8 cellular contexts compared by ENCODE assay signal in genomic region chr14:76502219-76502618, GRCh38.
"Had no signal": no experiment of that assay in that cellular context is flagged by ENCODE, and none has a peak within 500 bp of the region (broad histone marks: within the 10 kb centered on the region; RNA-seq: fewer than 3 reads in every experiment).

No MANE protein-coding gene starts in this region.

- H3K36me3 ChIP-seq: HAP-1 had no signal

- H2AFZ ChIP-seq: GM23248 had no signal

- H3K9ac ChIP-seq: GM23248 had no signal

- H3K27ac ChIP-seq: GM23248, HL-60 had no signal

- H3K4me1 ChIP-seq: HAP-1 had no signal

- ATAC-seq: HCT116 had no signal

- DNase-seq: GM23248, GOT3, H7, HFFc6, KBM-7 had no signal

- H3K4me3 ChIP-seq: GM23248, HAP-1 had no signal

- H3K9me3 ChIP-seq: HAP-1 had no signal
